ENCODE assay signal across 21 cellular contexts in the genomic region with DNA sequence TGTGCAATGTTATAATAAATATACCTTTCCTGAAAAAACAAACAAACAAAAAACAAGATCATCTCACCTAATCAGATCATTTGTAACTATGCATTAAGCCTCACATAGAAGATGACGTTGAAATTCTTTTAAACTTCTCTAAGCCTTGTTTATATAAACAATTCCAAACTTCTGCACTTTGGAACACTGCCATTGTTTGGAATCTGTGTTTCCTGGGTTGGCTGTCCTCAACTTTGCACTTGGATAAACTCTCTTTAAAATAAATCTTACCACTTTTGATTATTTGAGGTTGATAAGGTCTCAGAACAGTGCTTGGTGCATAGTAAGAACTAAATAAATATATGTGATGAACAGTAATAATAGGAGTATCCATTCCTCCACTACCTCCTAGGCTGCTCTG.
"Had no signal": no experiment of that assay in that cellular context is flagged by ENCODE, and none has a peak within 500 bp of the region (broad histone marks: within the 10 kb centered on the region; RNA-seq: fewer than 3 reads in every experiment).

No MANE protein-coding gene starts in this region.

- DNase-seq: activated CD4-positive, alpha-beta T cell treated with anti-CD3 and anti-CD28 coated beads for 48 hours; activated CD4-positive, alpha-beta T cell treated with anti-CD3 and anti-CD28 coated beads, Interleukin-2, amount 50 U/mL, for 4 hours; activated CD4-positive, CD25-positive, alpha-beta regulatory T cell treated with anti-CD3 and anti-CD28 coated beads, Interleukin-2, amount 50 U/mL, for 72 hours; activated CD8-positive, alpha-beta memory T cell treated with anti-CD3 and anti-CD28 coated beads, Interleukin-2, amount 50 U/mL, for 48 hours; activated CD8-positive, alpha-beta T cell treated with anti-CD3 and anti-CD28 coated beads, Interleukin-2, amount 10 ng/mL, durations not matched to agents 7 days and 5 days; activated effector memory CD4-positive, alpha-beta T cell treated with anti-CD3 and anti-CD28 coated beads, Interleukin-2, amount 50 U/mL, for 16 hours; activated naive CD4-positive, alpha-beta T cell treated with anti-CD3 and anti-CD28 coated beads for 36 hours; activated T-cell treated with anti-CD3 and anti-CD28 coated beads, Interleukin-2, amount 50 U/mL, for 1 hour; amygdala; brain microvascular endothelial cell; MG63; NCI-H1105; NCI-H1436; NCI-H1694 treated with DMSO at 0.1 percent for 48 hours; NCI-H2029 treated with DMSO at 0.1 percent for 48 hours; NCI-H510A treated with DMSO at 0.1 percent for 48 hours; NCI-H69; PC-3; SHP77 had no signal

- H3K27ac ChIP-seq: brain microvascular endothelial cell, cardiac muscle cell, KMS-11 had no signal

- H3K4me2 ChIP-seq: KMS-11 had no signal

- H3K9ac ChIP-seq: KMS-11 had no signal

- H3K9me3 ChIP-seq: MG63 had no signal

- H3K27me3 ChIP-seq: brain microvascular endothelial cell, cardiac muscle cell, MG63 had no signal

- H3K4me3 ChIP-seq: cardiac muscle cell, MG63 had no signal

- H3K36me3 ChIP-seq: brain microvascular endothelial cell, cardiac muscle cell, MG63 had no signal
